29 cellular contexts compared by ENCODE assay signal in the genomic region with DNA sequence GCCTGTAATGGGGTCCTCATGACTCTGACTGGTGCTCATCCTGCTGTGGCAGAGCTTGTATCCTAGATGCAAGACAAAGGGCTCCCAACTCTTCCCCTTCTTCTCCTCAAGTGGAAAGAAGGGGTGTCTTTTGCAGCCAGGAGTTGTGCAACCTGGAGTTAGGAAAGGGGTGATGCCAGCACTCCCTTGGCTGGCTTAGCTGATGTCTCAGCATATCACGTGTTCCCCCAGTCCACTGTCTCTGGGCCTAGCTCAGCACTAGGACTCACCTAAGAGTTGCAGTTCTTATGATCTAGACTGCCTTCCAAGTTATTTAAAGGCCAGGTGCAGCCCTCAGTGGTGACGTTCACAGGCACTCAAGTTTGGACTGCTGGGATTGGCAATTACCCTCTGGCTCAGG.
"Had no signal": no experiment of that assay in that cellular context is flagged by ENCODE, and none has a peak within 500 bp of the region (broad histone marks: within the 10 kb centered on the region; RNA-seq: fewer than 3 reads in every experiment).

No MANE protein-coding gene starts in this region.

- H3K36me3 Mint-ChIP-seq: immature natural killer cell; naive thymus-derived CD8-positive, alpha-beta T cell; stimulated activated naive B cell treated with anti-CD40 and anti-IgM and Interleukin-4, amounts not matched to agents 10 μg/mL and 1 μg/mL and 100 μg/mL, for 72 hours had no signal

- H3K27ac ChIP-seq: left lung, lower lobe of right lung, pancreas, prostate gland, sigmoid colon, spleen, stomach, testis, thyroid gland, transverse colon, upper lobe of left lung, vagina had no signal

- H3K4me3 Mint-ChIP-seq: immature natural killer cell; naive thymus-derived CD8-positive, alpha-beta T cell; nephron; neural crest cell; stimulated activated naive B cell treated with anti-CD40 and anti-IgM and Interleukin-4, amounts not matched to agents 10 μg/mL and 1 μg/mL and 100 μg/mL, for 72 hours had no signal

- H3K4me1 Mint-ChIP-seq: immature natural killer cell; naive thymus-derived CD8-positive, alpha-beta T cell; nephron; neural crest cell; stimulated activated naive B cell treated with anti-CD40 and anti-IgM and Interleukin-4, amounts not matched to agents 10 μg/mL and 1 μg/mL and 100 μg/mL, for 72 hours had no signal

- ATAC-seq: left colon; left lung; lower lobe of right lung; naive thymus-derived CD8-positive, alpha-beta T cell; pancreas; right cardiac atrium; stimulated activated naive B cell treated with anti-CD40 and anti-IgM and Interleukin-4, amounts not matched to agents 10 μg/mL and 1 μg/mL and 100 μg/mL, for 72 hours; stimulated activated naive CD8-positive, alpha-beta T cell treated with anti-CD3 and anti-CD28 coated beads, Interleukin-15, Interleukin-2, amounts not matched to agents 100 U/mL and 50 U/mL, for 24 hours had no signal

- H3K4me1 ChIP-seq: left lung, lower lobe of right lung, pancreas, prostate gland, sigmoid colon, spleen, stomach, thyroid gland, transverse colon, upper lobe of left lung, vagina had no signal

- H3K27me3 ChIP-seq: left lung, pancreas, sigmoid colon, stomach, testis, thyroid gland, upper lobe of left lung, vagina had no signal

- H3K9me3 Mint-ChIP-seq: neural crest cell had no signal

- H3K27me3 Mint-ChIP-seq: stimulated activated naive B cell treated with anti-CD40 and anti-IgM and Interleukin-4, amounts not matched to agents 10 μg/mL and 1 μg/mL and 100 μg/mL, for 72 hours had no signal

- H3K4me3 ChIP-seq: left lung, lower lobe of right lung, pancreas, prostate gland, sigmoid colon, spleen, stomach, testis, thyroid gland, transverse colon, upper lobe of left lung, vagina had no signal

- DNase-seq: hippocampal formation; immature natural killer cell; kidney; left colon; lower lobe of right lung; mammary epithelial cell; mesenchymal stem cell; naive thymus-derived CD8-positive, alpha-beta T cell; nucleus accumbens; posterior cingulate gyrus; retina; right cardiac atrium; sigmoid colon; small intestine; spleen; stimulated activated CD4-positive, alpha-beta T cell treated with anti-CD3 and anti-CD28 coated beads, Interleukin-4, amount 100 ng/mL, for 24 hours; stimulated activated naive B cell treated with anti-CD40 and anti-IgM and Interleukin-4, amounts not matched to agents 10 μg/mL and 1 μg/mL and 100 μg/mL, for 72 hours; stimulated activated naive CD8-positive, alpha-beta T cell treated with anti-CD3 and anti-CD28 coated beads, Interleukin-15, Interleukin-2, amounts not matched to agents 100 U/mL and 50 U/mL, for 24 hours; stomach; testis; thyroid gland; transverse colon; upper lobe of left lung had no signal

- H3K9me3 ChIP-seq: left lung, lower lobe of right lung, pancreas, prostate gland, sigmoid colon, spleen, stomach, testis, thyroid gland, transverse colon, upper lobe of left lung, vagina had no signal

- H3K27ac Mint-ChIP-seq: immature natural killer cell; nephron; stimulated activated naive B cell treated with anti-CD40 and anti-IgM and Interleukin-4, amounts not matched to agents 10 μg/mL and 1 μg/mL and 100 μg/mL, for 72 hours had no signal

- H3K36me3 ChIP-seq: left lung, lower lobe of right lung, pancreas, prostate gland, sigmoid colon, spleen, stomach, thyroid gland, transverse colon, upper lobe of left lung, vagina had no signal
